8 cellular contexts compared by ENCODE assay signal in the genomic region with DNA sequence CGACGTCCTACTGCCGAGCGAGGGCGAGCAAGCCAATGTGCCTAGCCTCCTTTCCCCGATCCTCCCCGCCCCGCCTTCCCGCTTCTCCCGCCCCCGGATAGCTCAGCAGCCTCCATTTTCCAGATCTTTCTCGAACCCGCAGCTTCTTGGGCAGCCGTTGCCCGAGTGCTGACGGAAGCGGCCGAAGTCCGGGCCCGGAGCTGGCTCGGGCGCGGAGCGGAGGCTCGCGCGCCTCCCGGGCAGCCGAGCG. TPM values are rescaled to one million over a fixed set of nuclear protein-coding genes. Genes with fewer than 3 reads are reported as not detected.
DNase-seq lines count a peak whose midpoint lies in the region; ATAC-seq and TF ChIP-seq lines count a peak whose summit lies in the region.

No MANE protein-coding gene starts in this region.

- WGBS in prostate gland: 0% methylated on average over 30 of the region's 30 CpGs

- peak overlapping the region; percentile 61 for H3K4me3 ChIP-seq in prostate gland

- TF ChIP-seq CTCF in prostate gland (IDR thresholded peaks at IDR 0.05): no peak

- no peaks in the 10 kb centered on the region for H3K36me3 ChIP-seq in prostate gland

- no peak for TF ChIP-seq POLR2A in prostate gland (IDR thresholded peaks at IDR 0.05)

- H3K4me1 ChIP-seq in prostate gland (replicated peaks): no peaks in the 10 kb centered on the region

- DNase-seq in CD1c-positive myeloid dendritic cell (ENCODE audit: extremely low spot score) (peak; percentile 77), NCI-H460 (ENCODE audit: extremely low read depth, low read depth) (peak; percentile 74), hepatic stellate cell (ENCODE audit: low spot score) (peak; percentile 90), prostate gland (ENCODE audit: low spot score) (peak; percentile 77)
- no peak for DNase-seq in central memory CD4-positive, alpha-beta T cell

- H3K9me3 ChIP-seq in prostate gland: no peaks in the 10 kb centered on the region

- peak; percentile 79 for ATAC-seq in GM18511 (IDR thresholded peaks at IDR 0.05; ENCODE audit: unreplicated experiment)
- peak; percentile 78 for ATAC-seq in HG03039 (IDR thresholded peaks at IDR 0.05; ENCODE audit: unreplicated experiment)

- H3K27me3 ChIP-seq in prostate gland (replicated peaks; ENCODE audit: insufficient read depth): no peaks in the 10 kb centered on the region

- intact Hi-C loops in prostate gland (cut with DNase I): loop anchor here (5.0 to 10.0 kb wide), 2 partner anchors 100 to 183 kb away; a partner anchor contains a TSS

- H3K27ac ChIP-seq in angular gyrus (ENCODE audit: low read depth, low read length) (peak overlapping the region; percentile 89), prostate gland (peak overlapping the region; percentile 72 to 76)

RNA-seq across cellular contexts. Expression of a gene that starts 0.2 kb away (rescaled TPM):
- total RNA-seq in NCI-H460 (2014; rRNA removed; shearing (Covaris generic)): 21.5 and 27.0 TPM in 2 replicates
- polyA plus RNA-seq in NCI-H460 (2014; cell fraction: nucleus; rRNA removed): 11.0 and 11.2 TPM in 2 replicates
- total RNA-seq in prostate gland: 10 to 100 TPM in 1 of 2 donors, 1 to 10 TPM in 1; 8.8 to 12.9 TPM

RNA-seq across cellular contexts. Expression of a gene that starts 51.8 kb away (rescaled TPM):
- not detected in 2 replicates for total RNA-seq in NCI-H460 (2014; rRNA removed; shearing (Covaris generic))
- polyA plus RNA-seq in NCI-H460 (2014; cell fraction: nucleus; rRNA removed): not detected in 2 replicates
- 1 to 10 TPM in 1 of 2 donors, not detected in 1; 7.7 TPM for total RNA-seq in prostate gland
